Comparison of ENCODE assay signal across 17 cellular contexts in the genomic region with DNA sequence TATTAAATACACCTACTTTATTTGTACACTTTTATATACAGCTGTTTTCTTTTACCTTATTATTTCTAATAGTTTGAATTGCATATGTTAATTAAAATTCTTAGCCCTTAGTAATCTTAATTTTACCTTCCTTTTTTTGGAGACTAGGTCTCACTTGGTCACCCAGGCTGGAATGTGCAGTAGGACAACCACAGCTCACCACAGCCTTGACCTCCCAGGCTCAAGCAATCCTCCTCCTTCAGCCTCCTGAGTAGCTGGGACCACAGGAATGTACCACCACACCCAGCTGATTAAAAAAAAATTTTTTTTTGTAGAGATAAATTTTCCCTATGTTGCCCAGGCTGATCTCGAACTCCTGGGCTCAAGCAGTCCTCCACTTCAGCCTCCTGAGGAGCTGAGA.
"Had no signal": no experiment of that assay in that cellular context is flagged by ENCODE, and none has a peak within 500 bp of the region (broad histone marks: within the 10 kb centered on the region; RNA-seq: fewer than 3 reads in every experiment).

No MANE protein-coding gene starts in this region.

- H3K4me1 ChIP-seq: esophagus squamous epithelium had no signal

- H3K27me3 ChIP-seq: esophagus squamous epithelium, sigmoid colon, upper lobe of left lung had no signal

- H3K36me3 ChIP-seq: esophagus squamous epithelium, left ventricle myocardium inferior, sigmoid colon, upper lobe of left lung had no signal

- H3K27ac ChIP-seq: esophagus squamous epithelium, left ventricle myocardium inferior, sigmoid colon, upper lobe of left lung had no signal

- H3K4me3 ChIP-seq: esophagus squamous epithelium, left ventricle myocardium inferior, sigmoid colon, upper lobe of left lung had no signal

- FAIRE-seq: colon, kidney had no signal

- H3K9me3 ChIP-seq: esophagus squamous epithelium, left ventricle myocardium inferior, sigmoid colon, upper lobe of left lung had no signal

- H3K4me1 Mint-ChIP-seq: activated B cell treated with CpG ODN at 0.5 μM for 24 hours; activated naive CD4-positive, alpha-beta T cell treated with anti-CD3 and anti-CD28 coated beads, Interleukin-2, amount 50 U/mL, for 24 hours had no signal

- DNase-seq: activated B cell treated with CpG ODN at 0.5 μM for 24 hours; activated CD4-positive, alpha-beta T cell treated with anti-CD3 and anti-CD28 coated beads, Interleukin-2, amount 10 ng/mL, durations not matched to agents 7 days and 5 days; amygdala; esophagus squamous epithelium; foreskin melanocyte; kidney; left ventricle myocardium inferior; mesendoderm; nephron progenitor cell; sigmoid colon; stimulated activated CD4-positive, alpha-beta T cell treated with anti-CD3 and anti-CD28 coated beads, Interleukin-12 subunit alpha, Interleukin-12 subunit beta, amount 100 ng/mL, for 4 hours; stimulated activated naive CD4-positive, alpha-beta T cell treated with Interleukin-2 at 50 U/mL for 16 hours; upper lobe of left lung had no signal

- H3K9me3 Mint-ChIP-seq: activated B cell treated with CpG ODN at 0.5 μM for 24 hours; activated CD4-positive, alpha-beta T cell treated with anti-CD3 and anti-CD28 coated beads, Interleukin-2, amount 10 ng/mL, durations not matched to agents 7 days and 5 days; activated naive CD4-positive, alpha-beta T cell treated with anti-CD3 and anti-CD28 coated beads, Interleukin-2, amount 50 U/mL, for 24 hours; activated T-helper 2 cell treated with anti-CD3 and anti-CD28 coated beads, Interferon-gamma antibody, Interleukin-2, Interleukin-4, amounts not matched to agents 10 μg/mL and 5 μg/mL and 100 μg/mL, durations not matched to agents 14 hours and 24 hours and 36 hours; nephron progenitor cell; T-helper 1 cell treated with Interleukin-12 subunit alpha and Interleukin-12 subunit beta and Interleukin-4 antibody, amounts not matched to agents 30 μg/mL and 1 μg/mL, for 36 hours had no signal

- H3K4me3 Mint-ChIP-seq: activated B cell treated with CpG ODN at 0.5 μM for 24 hours; activated CD4-positive, alpha-beta T cell treated with anti-CD3 and anti-CD28 coated beads, Interleukin-2, amount 10 ng/mL, durations not matched to agents 7 days and 5 days; activated naive CD4-positive, alpha-beta T cell treated with anti-CD3 and anti-CD28 coated beads, Interleukin-2, amount 50 U/mL, for 24 hours; nephron progenitor cell; T-helper 1 cell treated with Interleukin-12 subunit alpha and Interleukin-12 subunit beta and Interleukin-4 antibody, amounts not matched to agents 30 μg/mL and 1 μg/mL, for 36 hours had no signal

- H3K36me3 Mint-ChIP-seq: activated naive CD4-positive, alpha-beta T cell treated with anti-CD3 and anti-CD28 coated beads, Interleukin-2, amount 50 U/mL, for 24 hours had no signal

- H3K27ac Mint-ChIP-seq: activated B cell treated with CpG ODN at 0.5 μM for 24 hours; activated CD4-positive, alpha-beta T cell treated with anti-CD3 and anti-CD28 coated beads, Interleukin-2, amount 10 ng/mL, durations not matched to agents 7 days and 5 days; activated naive CD4-positive, alpha-beta T cell treated with anti-CD3 and anti-CD28 coated beads, Interleukin-2, amount 50 U/mL, for 24 hours; activated T-helper 2 cell treated with anti-CD3 and anti-CD28 coated beads, Interferon-gamma antibody, Interleukin-2, Interleukin-4, amounts not matched to agents 10 μg/mL and 5 μg/mL and 100 μg/mL, durations not matched to agents 14 hours and 24 hours and 36 hours; nephron progenitor cell; T-helper 1 cell treated with Interleukin-12 subunit alpha and Interleukin-12 subunit beta and Interleukin-4 antibody, amounts not matched to agents 30 μg/mL and 1 μg/mL, for 36 hours had no signal
